9 cellular contexts compared by ENCODE assay signal in genomic region chr7:18177815-18178660, GRCh38.
DNase-seq lines count a peak whose midpoint lies in the region; ATAC-seq, FAIRE-seq and TF ChIP-seq lines count a peak whose summit lies in the region.
"Had no signal": no experiment of that assay in that cellular context is flagged by ENCODE, and none has a peak within 500 bp of the region (broad histone marks: within the 10 kb centered on the region; RNA-seq: fewer than 3 reads in every experiment).

No MANE protein-coding gene starts in this region.

- H3K79me1 ChIP-seq in neuronal stem cell (ENCODE audit: low read depth, low read length) = no peaks in the 10 kb centered on the region

- H2BK120ac ChIP-seq in neuronal stem cell (ENCODE audit: low read depth, low read length) = no peak overlapping the region

- peak; percentile 86 for ATAC-seq in GM21423 (IDR thresholded peaks at IDR 0.05; ENCODE audit: unreplicated experiment)
- peak; percentile 88 for ATAC-seq in HG03575 (IDR thresholded peaks at IDR 0.05; ENCODE audit: extremely low read depth, insufficient number of reproducible peaks, low FRiP score, unreplicated experiment)
- ATAC-seq in sciatic nerve = peak; percentile 67

- H4K8ac ChIP-seq in neuronal stem cell (ENCODE audit: low read depth, low read length) = no peak overlapping the region

- H3K27me3 Mint-ChIP-seq in astrocyte (ENCODE audit: low read depth, unreplicated experiment) = no peaks in the 10 kb centered on the region

- FAIRE-seq in astrocyte (lab: Jason Lieb, UNC) = no peak

- no peaks in the 10 kb centered on the region for H4K20me1 ChIP-seq in astrocyte (ENCODE audit: insufficient read depth, low read length)

- no peak overlapping the region for H2BK15ac ChIP-seq in neuronal stem cell (ENCODE audit: low read length)

- no peak overlapping the region for H2AFZ ChIP-seq in astrocyte (ENCODE audit: low read depth, low read length)
- no peak overlapping the region for H2AFZ ChIP-seq in neuronal stem cell (ENCODE audit: low read length)

- peak overlapping the region; percentile 37 for H3K27ac Mint-ChIP-seq in astrocyte (ENCODE audit: unreplicated experiment)

- H3K36me3 ChIP-seq in astrocyte (ENCODE audit: insufficient read depth, low read length) = no peaks in the 10 kb centered on the region
- H3K36me3 ChIP-seq in neuronal stem cell (replicated peaks in 1 of 2; ENCODE audit: control insufficient read depth in 2 of 2, insufficient read depth in 2 of 2, low read length in 2 of 2) = no peaks in the 10 kb centered on the region

- intact Hi-C loops in sciatic nerve (cut with DNase I) = no loop called here

- no peak overlapping the region for H4K91ac ChIP-seq in neuronal stem cell (ENCODE audit: low read depth, low read length, poor library complexity)

- H2AK5ac ChIP-seq in neuronal stem cell (ENCODE audit: low read depth, low read length) = no peak overlapping the region

- in situ Hi-C loops in GM13976 (cut with MboI; ENCODE audit: low sequenced_read_pairs, unreplicated experiment) = loop anchor here (25.0 kb wide), 1 partner anchor 91 kb away; no protein-coding TSS in a partner anchor

- no peak overlapping the region for H3K4me3 Mint-ChIP-seq in astrocyte (ENCODE audit: unreplicated experiment)

- H2BK12ac ChIP-seq in neuronal stem cell (ENCODE audit: low read length) = no peak overlapping the region

- H3K4me1 Mint-ChIP-seq in astrocyte (ENCODE audit: low read depth, unreplicated experiment) = peaks cover 12% of the 10 kb centered on the region

- no peaks in the 10 kb centered on the region for H3K36me3 Mint-ChIP-seq in astrocyte (ENCODE audit: low read depth, unreplicated experiment)

- peaks cover 2% of the 10 kb centered on the region for H3K9me3 Mint-ChIP-seq in astrocyte (ENCODE audit: unreplicated experiment)

- H3K79me2 ChIP-seq in astrocyte (ENCODE audit: insufficient read depth, low read length) = no peaks in the 10 kb centered on the region

- no peak overlapping the region for H3K27ac ChIP-seq in astrocyte (ENCODE audit: low read depth, low read length)
- no peak overlapping the region for H3K27ac ChIP-seq in neuronal stem cell (replicated peaks; ENCODE audit: low read length)

- no peak for TF ChIP-seq CTCF in GM13976 (IDR thresholded peaks at IDR 0.05; ENCODE audit: borderline replicate concordance, control extremely low read depth, extremely low read depth, insufficient read depth, missing control alignments)
- no peak for TF ChIP-seq CTCF in astrocyte (IDR thresholded peaks at IDR 0.05; ENCODE audit: insufficient read depth, low read depth, low read length)

- no peak overlapping the region for H3K4ac ChIP-seq in neuronal stem cell (ENCODE audit: low read length)

- no peak overlapping the region for H3K23ac ChIP-seq in neuronal stem cell (ENCODE audit: low read depth, low read length, poor library complexity)

- no peak overlapping the region for H3K14ac ChIP-seq in neuronal stem cell (ENCODE audit: low read length)

- no peak overlapping the region for H3K4me3 ChIP-seq in astrocyte (ENCODE audit: insufficient read depth, low read depth, low read length)
- H3K4me3 ChIP-seq in neuronal stem cell (ENCODE audit: low read length in 2 of 2) = no peak overlapping the region

- H2BK5ac ChIP-seq in neuronal stem cell (ENCODE audit: low read length) = no peak overlapping the region

- H3K9me3 ChIP-seq in astrocyte (ENCODE audit: insufficient read depth, low read depth, low read length) (no peaks in the 10 kb centered on the region), neuronal stem cell (replicated peaks in 1 of 2; ENCODE audit: control insufficient read depth in 2 of 2, insufficient read depth in 1 of 2, low read depth in 1 of 2, low read length in 2 of 2) (no peaks in the 10 kb centered on the region)

- DNase-seq in GM13976 (ENCODE audit: low spot score) (peak; percentile 59), astrocyte (ENCODE audit: low read depth) (peak; percentile 77), sciatic nerve (ENCODE audit: low spot score) (no peak), neuronal stem cell (ENCODE audit: low spot score) (no peak), superior temporal gyrus (ENCODE audit: extremely low spot score) (no peak), SHP77 (lab: John Stamatoyannopoulos, UW) (no peak)
- DNase-seq: IMR-90 had no signal

- H3K9ac ChIP-seq in astrocyte (ENCODE audit: low read length) = no peak overlapping the region
- H3K9ac ChIP-seq in neuronal stem cell (ENCODE audit: low read depth, low read length, poor library complexity) = no peak overlapping the region

- H3K18ac ChIP-seq in neuronal stem cell (ENCODE audit: low read length) = no peak overlapping the region

- no peaks in the 10 kb centered on the region for H3K4me1 ChIP-seq in astrocyte (ENCODE audit: insufficient read depth, low read length)
- H3K4me1 ChIP-seq in neuronal stem cell (ENCODE audit: control insufficient read depth in 2 of 2, insufficient read depth in 1 of 2, low read depth in 1 of 2, low read length in 2 of 2) = peaks cover 0 to 1% of the 10 kb centered on the region in 2 donors

- WGBS in neuronal stem cell (ENCODE audit: extremely low coverage in 2 of 2, insufficient read length in 2 of 2, insufficient replicate concordance in 1 of 2), 2 donors = 100% methylated on average over 1 of the region's 7 CpGs; no CpG with 5 or more reads in 1 of the 2 donors

- H3K27me3 ChIP-seq in astrocyte (ENCODE audit: insufficient read depth, low read length) = no peaks in the 10 kb centered on the region
- H3K27me3 ChIP-seq in neuronal stem cell (ENCODE audit: control insufficient read depth in 3 of 3, insufficient read depth in 3 of 3, low read depth in 1 of 3, low read length in 3 of 3) = no peaks in the 10 kb centered on the region

- H3K4me2 ChIP-seq in astrocyte (ENCODE audit: low read length) (peak overlapping the region; percentile 41), neuronal stem cell (ENCODE audit: insufficient read depth, low read length, poor library complexity, severe bottlenecking) (no peak overlapping the region)

Comparison
In these comparisons a context has a peak if more than half of its experiments do, and no peak if none do; other contexts are left out.
1. DNase-seq: peak in GM13976 (single experiment) and astrocyte (single experiment); none in sciatic nerve (single experiment), neuronal stem cell (single experiment), superior temporal gyrus (single experiment) and SHP77 (0 of 2).
2. Peak in every context shown above with its lines, with median percentiles within 50 percentile points of each other: ATAC-seq.